8 cellular contexts compared by ENCODE assay signal in the genomic region with DNA sequence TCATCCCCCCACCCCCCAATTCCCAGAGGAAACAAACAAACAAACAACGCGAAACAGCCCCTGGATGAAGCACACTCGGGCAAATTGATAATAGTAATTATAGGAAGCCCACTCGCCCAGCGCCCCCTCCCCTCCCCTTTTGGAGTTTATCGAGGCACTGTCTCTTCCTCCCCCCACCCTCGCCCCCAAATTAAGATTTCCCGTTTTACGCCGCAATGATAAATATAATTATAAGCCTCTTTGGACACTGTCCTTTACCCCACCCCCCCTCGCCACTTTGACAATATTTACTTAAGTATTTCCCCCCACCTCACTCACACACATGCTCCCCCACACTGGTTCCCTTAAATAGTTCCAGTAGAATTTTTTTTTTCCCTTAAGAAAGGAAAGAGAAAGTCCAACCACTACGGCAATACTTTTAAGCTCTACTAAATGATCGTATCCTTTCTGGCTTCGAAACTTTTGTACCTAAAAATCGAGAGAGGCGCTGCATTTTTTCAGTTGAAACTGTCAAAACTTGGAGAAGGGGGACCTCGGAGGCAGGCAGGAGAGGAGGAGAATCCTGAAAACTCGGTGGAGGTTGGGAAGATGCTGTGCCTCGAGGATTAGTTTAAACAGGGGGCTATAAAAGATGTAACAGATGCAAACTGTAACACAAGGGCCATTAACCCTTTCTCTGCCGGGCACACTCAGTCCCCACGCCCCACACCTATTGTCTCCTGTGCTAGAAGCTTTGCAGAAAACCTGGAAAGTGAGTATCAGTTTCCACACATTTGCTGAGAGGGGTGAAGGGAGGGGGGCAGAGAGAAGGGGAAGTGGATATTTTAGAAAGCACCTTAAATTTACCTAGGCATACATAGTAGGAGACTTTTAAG. TPM values are rescaled to one million over a fixed set of nuclear protein-coding genes. Genes with fewer than 3 reads are reported as not detected.
A peak's percentile ranks its signal among the peaks of the same experiment; 100 is the strongest.
DNase-seq lines count a peak whose midpoint lies in the region; ATAC-seq, FAIRE-seq and TF ChIP-seq lines count a peak whose summit lies in the region.

No MANE protein-coding gene starts in this region.

- H3K4me1 Mint-ChIP-seq in type B pancreatic cell (ENCODE audit: unreplicated experiment): peaks cover 24% of the 10 kb centered on the region

- peaks cover 60% of the 10 kb centered on the region for H3K27me3 Mint-ChIP-seq in type B pancreatic cell

- no peaks in the 10 kb centered on the region for H3K27me3 ChIP-seq in Peyer's patch

- peaks cover 0 to 5% (median 0%) of the 10 kb centered on the region in 4 donors for H3K4me1 ChIP-seq in Peyer's patch

- TF ChIP-seq CTCF in Peyer's patch (IDR thresholded peaks at IDR 0.05) (no peak), type B pancreatic cell (conservative IDR thresholded peaks at IDR 0.05) (no peak)

- TF ChIP-seq POLR2A in GM12891 (IDR thresholded peaks at IDR 0.05; ENCODE audit: low read depth, low read length) (no peak), Peyer's patch (IDR thresholded peaks at IDR 0.05) (no peak)

- peaks cover 10% of the 10 kb centered on the region for H3K36me3 Mint-ChIP-seq in type B pancreatic cell

- DNase-seq in GM12891 (ENCODE audit: insufficient read length, low spot score) (no peak), Peyer's patch (peak in 1 of 3 donors; percentile 44), fibroblast of peridontal ligament (ENCODE audit: extremely low read depth) (peak; percentile 67), renal cortical epithelial cell (ENCODE audit: low read depth) (peak; percentile 28), type B pancreatic cell (ENCODE audit: extremely low spot score, unreplicated experiment) (no peak), NCI-H146 treated with DMSO at 0.1 percent for 48 hours (lab: John Stamatoyannopoulos, UW; ENCODE audit: unreplicated experiment) (no peak)

- H3K9me3 Mint-ChIP-seq in type B pancreatic cell: no peaks in the 10 kb centered on the region

- no peaks in the 10 kb centered on the region for H3K36me3 ChIP-seq in Peyer's patch

- ATAC-seq in GM21786 (IDR thresholded peaks at IDR 0.05; ENCODE audit: unreplicated experiment) (no peak), HG03378 (IDR thresholded peaks at IDR 0.05; ENCODE audit: unreplicated experiment) (no peak)

- FAIRE-seq in GM12891 (lab: Jason Lieb, UNC): no peak

- H3K27ac Mint-ChIP-seq in type B pancreatic cell: no peak overlapping the region

- no peak overlapping the region for H3K4me3 Mint-ChIP-seq in type B pancreatic cell

- peak overlapping the region; percentile 58 to 68 (median 62) for H3K4me3 ChIP-seq in Peyer's patch

- peak overlapping the region; percentile 82 to 93 (median 87) for H3K27ac ChIP-seq in Peyer's patch

- H3K9me3 ChIP-seq in Peyer's patch: no peaks in the 10 kb centered on the region

TF ChIP-seq in GM12891, 5 proteins besides CTCF, POLR2A, EP300 and RAD21:
- TF ChIP-seq PAX5 (IDR thresholded peaks at IDR 0.05; ENCODE audit: insufficient read depth, low read length, severe bottlenecking) (no peak), SPI1 (IDR thresholded peaks at IDR 0.05; ENCODE audit: low read depth, low read length) (peak; percentile 63)

RNA-seq across cellular contexts. Expression of a gene that starts 1.9 kb away (rescaled TPM):
- polyA plus RNA-seq in GM12891 (2012; ENCODE audit: low read depth, missing spikeins): 1.3 TPM
- total RNA-seq in Peyer's patch: 100 to 1,000 TPM in 1 of 4 donors, 10 to 100 TPM in 3; 12.4 to 149 (median 29.9) TPM
- 9.7 and 23.8 TPM in 2 replicates for total RNA-seq in renal cortical epithelial cell
- total RNA-seq in type B pancreatic cell (ENCODE audit: low replicate concordance): 8.3 and 88.5 TPM in 2 replicates

Comparison
In these comparisons a context has a peak if more than half of its experiments do, and no peak if none do; other contexts are left out.
1. DNase-seq: peak in fibroblast of peridontal ligament (single experiment) and renal cortical epithelial cell (single experiment); none in GM12891 (single experiment), type B pancreatic cell (single experiment) and NCI-H146 treated with DMSO at 0.1 percent for 48 hours (single experiment).